8 cellular contexts compared by ENCODE assay signal in the genomic region with DNA sequence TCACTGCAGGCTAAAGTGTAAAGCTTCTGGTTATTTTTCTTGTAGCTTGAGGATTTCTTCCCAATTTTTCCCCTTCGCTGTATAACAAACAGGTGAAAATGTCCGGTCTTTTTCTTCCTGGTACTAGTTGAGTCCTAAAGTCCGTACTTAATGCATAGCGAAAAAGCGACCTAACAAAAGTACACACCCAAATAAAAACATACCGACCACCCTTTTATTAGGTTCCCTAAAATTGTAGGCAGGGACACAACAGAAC. TPM values are rescaled to one million over a fixed set of nuclear protein-coding genes. Genes with fewer than 3 reads are reported as not detected.
A peak's percentile ranks its signal among the peaks of the same experiment; 100 is the strongest.
DNase-seq lines count a peak whose midpoint lies in the region; ATAC-seq and TF ChIP-seq lines count a peak whose summit lies in the region.

No MANE protein-coding gene starts in this region.

- TF ChIP-seq POLR2A in NB4 (IDR thresholded peaks at IDR 0.05; ENCODE audit: extremely low read depth, insufficient read length), result no peak

- peaks cover 33 to 48% (median 42%) of the 10 kb centered on the region in 11 experiments for H3K36me3 ChIP-seq in BLaER1 treated with 17β-estradiol and CSF1 and Interleukin-3, amounts not matched to agents 10 nM and 100 nM
- peaks cover 15% of the 10 kb centered on the region for H3K36me3 ChIP-seq in effector memory CD4-positive, alpha-beta T cell (ENCODE audit: control insufficient read depth, insufficient read depth, low read length)

- H4K20me1 ChIP-seq in BLaER1 treated with 17β-estradiol and CSF1 and Interleukin-3, amounts not matched to agents 10 nM and 100 nM, result peaks cover 21 to 79% (median 55%) of the 10 kb centered on the region in 11 experiments; a peak in 19 of 22 replicates

- no peaks in the 10 kb centered on the region for H3K27me3 ChIP-seq in BLaER1 treated with 17β-estradiol and CSF1 and Interleukin-3, amounts not matched to agents 10 nM and 100 nM
- no peaks in the 10 kb centered on the region for H3K27me3 ChIP-seq in effector memory CD4-positive, alpha-beta T cell (replicated peaks; ENCODE audit: control insufficient read depth, insufficient read depth, low read length, poor library complexity, severe bottlenecking)

- peaks cover 40% of the 10 kb centered on the region for H3K4me1 Mint-ChIP-seq in neural crest cell

- peaks cover 44 to 56% (median 51%) of the 10 kb centered on the region in 10 experiments for H3K4me1 ChIP-seq in BLaER1 treated with 17β-estradiol and CSF1 and Interleukin-3, amounts not matched to agents 10 nM and 100 nM
- H3K4me1 ChIP-seq in effector memory CD4-positive, alpha-beta T cell (ENCODE audit: control insufficient read depth, insufficient read depth, low read length, poor library complexity, severe bottlenecking), result peaks cover 17% of the 10 kb centered on the region

- DNase-seq in NB4 (ENCODE audit: low read depth), result no peak
- no peak for DNase-seq in effector memory CD4-positive, alpha-beta T cell
- no peak for DNase-seq in neural crest cell (ENCODE audit: low read depth, low spot score)
- DNase-seq in middle frontal gyrus (ENCODE audit: extremely low spot score, low spot score), result no peak

- peaks cover under 1% of the 10 kb centered on the region for H3K36me3 Mint-ChIP-seq in neural crest cell (ENCODE audit: low read depth)

- peak overlapping the region; percentile 81 to 96 (median 92) for H3K4me3 ChIP-seq in BLaER1 treated with 17β-estradiol and CSF1 and Interleukin-3, amounts not matched to agents 10 nM and 100 nM
- peak overlapping the region; percentile 87 for H3K4me3 ChIP-seq in NB4 (ENCODE audit: low read depth, low read length)
- H3K4me3 ChIP-seq in effector memory CD4-positive, alpha-beta T cell (ENCODE audit: insufficient read depth, low read depth, low read length, poor library complexity, severe bottlenecking), result peak overlapping the region; percentile 77

- no peaks in the 10 kb centered on the region for H3K27me3 Mint-ChIP-seq in neural crest cell (ENCODE audit: low read depth)

- ATAC-seq in HG02938 (IDR thresholded peaks at IDR 0.05; ENCODE audit: unreplicated experiment) (no peak), GM21447 (IDR thresholded peaks at IDR 0.05; ENCODE audit: unreplicated experiment) (no peak), HG02885 (IDR thresholded peaks at IDR 0.05; ENCODE audit: poor library complexity, unreplicated experiment) (no peak)

- peak overlapping the region; percentile 86 to 98 (median 95) for H3K9ac ChIP-seq in BLaER1 treated with 17β-estradiol and CSF1 and Interleukin-3, amounts not matched to agents 10 nM and 100 nM

- TF ChIP-seq CTCF in NB4 (IDR thresholded peaks at IDR 0.05; ENCODE audit: low read depth, low read length) (no peak), neural crest cell (conservative IDR thresholded peaks at IDR 0.05) (no peak)

- no peaks in the 10 kb centered on the region for H3K9me3 Mint-ChIP-seq in neural crest cell

- H3K27ac Mint-ChIP-seq in neural crest cell (ENCODE audit: unreplicated experiment), result peak overlapping the region; percentile 99

- peak overlapping the region; percentile 97 for H3K4me3 Mint-ChIP-seq in neural crest cell

- H3K27ac ChIP-seq in BLaER1 treated with 17β-estradiol and CSF1 and Interleukin-3, amounts not matched to agents 10 nM and 100 nM, result peak overlapping the region; percentile 71 to 98 (median 97)
- peak overlapping the region; percentile 84 for H3K27ac ChIP-seq in effector memory CD4-positive, alpha-beta T cell (ENCODE audit: insufficient read depth, low read length, poor library complexity, severe bottlenecking)

- H3K4me2 ChIP-seq in BLaER1 treated with 17β-estradiol and CSF1 and Interleukin-3, amounts not matched to agents 10 nM and 100 nM, result peak overlapping the region; percentile 73 to 99 (median 93)

- H3K9me3 ChIP-seq in BLaER1 treated with 17β-estradiol and CSF1 and Interleukin-3, amounts not matched to agents 10 nM and 100 nM (replicated peaks in 1 of 11), result no peaks in the 10 kb centered on the region
- no peaks in the 10 kb centered on the region for H3K9me3 ChIP-seq in effector memory CD4-positive, alpha-beta T cell (ENCODE audit: control insufficient read depth, low read length)

RNA-seq across cellular contexts. Expression of a gene that starts 0.3 kb away (rescaled TPM):
- total RNA-seq in neural crest cell, result 74.3 and 75.0 TPM in 2 replicates

RNA-seq across cellular contexts. Expression of a gene that starts 0.8 kb away (rescaled TPM):
- total RNA-seq in neural crest cell, result 60.7 and 62.9 TPM in 2 replicates

RNA-seq across cellular contexts. Expression of a gene that starts 22.2 kb away (rescaled TPM):
- total RNA-seq in neural crest cell, result 6.4 and 8.1 TPM in 2 replicates
